ENCODE assay signal across 9 cellular contexts in genomic region chr5:34916518-34916917, GRCh38. TPM values are rescaled to one million over a fixed set of nuclear protein-coding genes. Genes with fewer than 3 reads are reported as not detected.
DNase-seq lines count a peak whose midpoint lies in the region; ATAC-seq, FAIRE-seq and TF ChIP-seq lines count a peak whose summit lies in the region.
"Had no signal": no experiment of that assay in that cellular context is flagged by ENCODE, and none has a peak within 500 bp of the region (broad histone marks: within the 10 kb centered on the region; RNA-seq: fewer than 3 reads in every experiment).

No MANE protein-coding gene starts in this region.

- H3K4me1 Mint-ChIP-seq in Caco-2 (ENCODE audit: low read depth, unreplicated experiment), result peaks cover 15% of the 10 kb centered on the region
- peaks cover 22% of the 10 kb centered on the region for H3K4me1 Mint-ChIP-seq in activated T-helper 2 cell treated with anti-CD3 and anti-CD28 coated beads, Interferon-gamma antibody, Interleukin-2, Interleukin-4, amounts not matched to agents 10 μg/mL and 5 μg/mL and 100 μg/mL, durations not matched to agents 14 hours and 24 hours and 36 hours (ENCODE audit: low read depth)

- H3K36me3 ChIP-seq in Caco-2 (ENCODE audit: control insufficient read depth, insufficient read depth, low read length) (no peaks in the 10 kb centered on the region), Loucy (ENCODE audit: insufficient read depth, low read length) (peaks cover 28% of the 10 kb centered on the region), pancreas (peaks cover 0 to 20% (median 0%) of the 10 kb centered on the region in 3 donors)

- no peak for DNase-seq in Caco-2
- DNase-seq in erythroblast (lab: John Stamatoyannopoulos, UW), result peak; percentile 60 to 64
- no peak for DNase-seq in pancreas
- no peak for DNase-seq in activated T-helper 2 cell treated with anti-CD3 and anti-CD28 coated beads, Interferon-gamma antibody, Interleukin-2, Interleukin-4, amounts not matched to agents 10 μg/mL and 5 μg/mL and 100 μg/mL, durations not matched to agents 14 hours and 24 hours and 36 hours (ENCODE audit: low spot score)
- DNase-seq in KBM-7, result no peak
- DNase-seq: activated naive CD8-positive, alpha-beta T cell treated with anti-CD3 and anti-CD28 coated beads, Interleukin-2, amount 10 ng/mL, durations not matched to agents 7 days and 5 days had no signal

- peak overlapping the region; percentile 91 for H3K9ac ChIP-seq in Loucy (ENCODE audit: low read depth, low read length, poor library complexity, severe bottlenecking)

- TF ChIP-seq CTCF in Caco-2 (IDR thresholded peaks at IDR 0.05; ENCODE audit: insufficient read depth in 1 of 2, low read depth in 1 of 2, low read length in 1 of 2, severe bottlenecking in 1 of 2, unreplicated experiment in 1 of 2), result no peak
- no peak for TF ChIP-seq CTCF in Loucy (conservative IDR thresholded peaks at IDR 0.05; ENCODE audit: low read length)
- TF ChIP-seq CTCF in pancreas (IDR thresholded peaks at IDR 0.05), result no peak

- no peak overlapping the region for H3K27ac Mint-ChIP-seq in Caco-2 (ENCODE audit: unreplicated experiment)
- no peak overlapping the region for H3K27ac Mint-ChIP-seq in activated T-helper 2 cell treated with anti-CD3 and anti-CD28 coated beads, Interferon-gamma antibody, Interleukin-2, Interleukin-4, amounts not matched to agents 10 μg/mL and 5 μg/mL and 100 μg/mL, durations not matched to agents 14 hours and 24 hours and 36 hours
- H3K27ac Mint-ChIP-seq: activated naive CD8-positive, alpha-beta T cell treated with anti-CD3 and anti-CD28 coated beads, Interleukin-2, amount 10 ng/mL, durations not matched to agents 7 days and 5 days had no signal

- intact Hi-C loops in Caco-2 (cut with micrococcal nuclease; ENCODE audit: unreplicated experiment) (no loop called here), pancreas (cut with DNase I) (no loop called here)
- intact Hi-C loops in activated T-helper 2 cell treated with anti-CD3 and anti-CD28 coated beads, Interferon-gamma antibody, Interleukin-2, Interleukin-4, amounts not matched to agents 10 μg/mL and 5 μg/mL and 100 μg/mL, durations not matched to agents 14 hours and 24 hours and 36 hours (cut with micrococcal nuclease), result loop anchor here (10.0 kb wide), 1 partner anchor 1472 kb away; the partner anchor contains the start of gene TARS1

- H4K20me1 ChIP-seq in Loucy (ENCODE audit: insufficient read depth, low read length, poor library complexity, severe bottlenecking), result peaks cover 61% of the 10 kb centered on the region

- 9 to 11% methylated on average over 6 of the region's 6 CpGs for WGBS in pancreas, 2 donors

- no peaks in the 10 kb centered on the region for H3K27me3 ChIP-seq in Caco-2 (replicated peaks; ENCODE audit: control insufficient read depth, insufficient read depth, low read length)
- no peaks in the 10 kb centered on the region for H3K27me3 ChIP-seq in Loucy (ENCODE audit: insufficient read depth, low read length, poor library complexity, severe bottlenecking)
- H3K27me3 ChIP-seq in pancreas, result no peaks in the 10 kb centered on the region

- peaks cover 95% of the 10 kb centered on the region for H3K79me2 ChIP-seq in Loucy (ENCODE audit: insufficient read depth, low read length)

- H3F3A ChIP-seq in Loucy (ENCODE audit: low read depth), result no peaks in the 10 kb centered on the region

- CTCF ChIA-PET in Caco-2 (lab: Charles Lee), result interaction anchor here (2.0 to 3.8 kb wide), 2 partner anchors 13 to 442 kb away, joined by 5 to 31 read pairs; partner anchors contain the start of gene DNAJC21

- no peaks in the 10 kb centered on the region for H3K9me3 ChIP-seq in Caco-2
- H3K9me3 ChIP-seq in Loucy (ENCODE audit: insufficient read depth, low read depth, low read length), result no peaks in the 10 kb centered on the region
- no peaks in the 10 kb centered on the region for H3K9me3 ChIP-seq in pancreas

- no peak overlapping the region for H2AFZ ChIP-seq in Loucy (ENCODE audit: low read length)

- POLR2A ChIA-PET in Caco-2 (lab: Charles Lee), result interaction anchor here (0.7 kb wide), 1 partner anchor 13 kb away, joined by 3 read pairs; the partner anchor contains the start of gene DNAJC21

- H3K4me1 ChIP-seq in Caco-2 (peaks cover 14% of the 10 kb centered on the region; the same call in 1 of the 2 replicates), Loucy (ENCODE audit: insufficient read depth, low read length, poor library complexity, severe bottlenecking) (peaks cover 51% of the 10 kb centered on the region), pancreas (peaks cover 11 to 22% (median 21%) of the 10 kb centered on the region in 3 donors)

- H3K4me3 ChIP-seq in Caco-2 (ENCODE audit: low read depth, low read length), result peak overlapping the region; percentile 75
- peak overlapping the region; percentile 97 for H3K4me3 ChIP-seq in Loucy (ENCODE audit: low read length, poor library complexity, severe bottlenecking)
- peak overlapping the region; percentile 87 to 94 (median 92) for H3K4me3 ChIP-seq in pancreas

- ATAC-seq in pancreas, result no peak
- ATAC-seq in HG02938 (IDR thresholded peaks at IDR 0.05; ENCODE audit: unreplicated experiment), result no peak
- no peak for ATAC-seq in GM18867 (IDR thresholded peaks at IDR 0.05; ENCODE audit: unreplicated experiment)

- no peaks in the 10 kb centered on the region for H3K9me2 ChIP-seq in Loucy (replicated peaks; ENCODE audit: low read depth, low read length)

- in situ Hi-C loops in KBM-7 (cut with MboI; ENCODE audit: low pct_unique_long_range_greater_than_20kb, low sequenced_read_pairs), result no loop called here

- no peaks in the 10 kb centered on the region for H3K27me3 Mint-ChIP-seq in Caco-2 (ENCODE audit: insufficient read depth, unreplicated experiment)
- no peaks in the 10 kb centered on the region for H3K27me3 Mint-ChIP-seq in activated T-helper 2 cell treated with anti-CD3 and anti-CD28 coated beads, Interferon-gamma antibody, Interleukin-2, Interleukin-4, amounts not matched to agents 10 μg/mL and 5 μg/mL and 100 μg/mL, durations not matched to agents 14 hours and 24 hours and 36 hours (ENCODE audit: low read depth)
- H3K27me3 Mint-ChIP-seq: activated naive CD8-positive, alpha-beta T cell treated with anti-CD3 and anti-CD28 coated beads, Interleukin-2, amount 10 ng/mL, durations not matched to agents 7 days and 5 days had no signal

- no peak overlapping the region for H3K4me3 Mint-ChIP-seq in Caco-2 (ENCODE audit: unreplicated experiment)
- no peak overlapping the region for H3K4me3 Mint-ChIP-seq in activated T-helper 2 cell treated with anti-CD3 and anti-CD28 coated beads, Interferon-gamma antibody, Interleukin-2, Interleukin-4, amounts not matched to agents 10 μg/mL and 5 μg/mL and 100 μg/mL, durations not matched to agents 14 hours and 24 hours and 36 hours (ENCODE audit: low read depth)
- H3K4me3 Mint-ChIP-seq: activated naive CD8-positive, alpha-beta T cell treated with anti-CD3 and anti-CD28 coated beads, Interleukin-2, amount 10 ng/mL, durations not matched to agents 7 days and 5 days had no signal

- H3K27ac ChIP-seq in pancreas, result no peak overlapping the region

- H3K4me2 ChIP-seq in Loucy (ENCODE audit: low read depth, low read length, poor library complexity, severe bottlenecking), result peak overlapping the region; percentile 99

- no TSS peak for BruUV-seq in Caco-2 (replicated peaks; lab: Mats Ljungman, UMichigan)

- no peak for TF ChIP-seq POLR2A in erythroblast (IDR thresholded peaks at IDR 0.05; ENCODE audit: low read length)

- no peak for FAIRE-seq in pancreas (lab: Jason Lieb, UNC)

- H3K36me3 Mint-ChIP-seq in Caco-2 (ENCODE audit: insufficient read depth, unreplicated experiment), result peaks cover 54% of the 10 kb centered on the region
- H3K36me3 Mint-ChIP-seq in activated T-helper 2 cell treated with anti-CD3 and anti-CD28 coated beads, Interferon-gamma antibody, Interleukin-2, Interleukin-4, amounts not matched to agents 10 μg/mL and 5 μg/mL and 100 μg/mL, durations not matched to agents 14 hours and 24 hours and 36 hours (ENCODE audit: low read depth), result peaks cover 61% of the 10 kb centered on the region

- H3K9me3 Mint-ChIP-seq in Caco-2 (ENCODE audit: unreplicated experiment), result no peaks in the 10 kb centered on the region
- no peaks in the 10 kb centered on the region for H3K9me3 Mint-ChIP-seq in activated T-helper 2 cell treated with anti-CD3 and anti-CD28 coated beads, Interferon-gamma antibody, Interleukin-2, Interleukin-4, amounts not matched to agents 10 μg/mL and 5 μg/mL and 100 μg/mL, durations not matched to agents 14 hours and 24 hours and 36 hours
- H3K9me3 Mint-ChIP-seq: activated naive CD8-positive, alpha-beta T cell treated with anti-CD3 and anti-CD28 coated beads, Interleukin-2, amount 10 ng/mL, durations not matched to agents 7 days and 5 days had no signal

RNA-seq across cellular contexts. Expression of gene BRIX1, which starts 1.0 kb away (rescaled TPM):
- total RNA-seq in Caco-2 (2022), result 56.5 and 61.1 TPM in 2 replicates
- 10 to 100 TPM in 2 of 6 donors, 1 to 10 TPM in 4; 4.3 to 11.3 (median 9.0) TPM for total RNA-seq in pancreas
- 10 to 100 TPM in 1 of 2 donors, 1 to 10 TPM in 1; 8.0 to 15.9 TPM for polyA plus RNA-seq in pancreas
- total RNA-seq in activated T-helper 2 cell treated with anti-CD3 and anti-CD28 coated beads, Interferon-gamma antibody, Interleukin-2, Interleukin-4, amounts not matched to agents 10 μg/mL and 5 μg/mL and 100 μg/mL, durations not matched to agents 14 hours and 24 hours and 36 hours, result 86.2 and 91.8 TPM in 2 replicates

RNA-seq across cellular contexts. Expression of gene RAD1, which starts 1.2 kb away (rescaled TPM):
- total RNA-seq in Caco-2 (2022) (29.1 and 34.4 TPM in 2 replicates), pancreas (1 to 10 TPM; 4.1 to 7.1 (median 5.8) TPM)
- polyA plus RNA-seq in pancreas, result 10 to 100 TPM in 1 of 2 donors, 1 to 10 TPM in 1; 3.5 to 10.1 TPM
- total RNA-seq in activated T-helper 2 cell treated with anti-CD3 and anti-CD28 coated beads, Interferon-gamma antibody, Interleukin-2, Interleukin-4, amounts not matched to agents 10 μg/mL and 5 μg/mL and 100 μg/mL, durations not matched to agents 14 hours and 24 hours and 36 hours, result 37.6 and 42.3 TPM in 2 replicates

RNA-seq across cellular contexts. Expression of gene DNAJC21, which starts 12.8 kb away (rescaled TPM):
- total RNA-seq in Caco-2 (2022) (62.3 and 66.0 TPM in 2 replicates), pancreas (10 to 100 TPM; 17.5 to 25.1 (median 21.8) TPM)
- polyA plus RNA-seq in pancreas, result 10 to 100 TPM; 11.6 to 17.8 TPM
- 62.7 and 65.2 TPM in 2 replicates for total RNA-seq in activated T-helper 2 cell treated with anti-CD3 and anti-CD28 coated beads, Interferon-gamma antibody, Interleukin-2, Interleukin-4, amounts not matched to agents 10 μg/mL and 5 μg/mL and 100 μg/mL, durations not matched to agents 14 hours and 24 hours and 36 hours

Comparison
In these comparisons a context has a peak if more than half of its experiments do, and no peak if none do; other contexts are left out.
1. DNase-seq: peak in erythroblast (2 of 2); none in Caco-2 (0 of 2), pancreas (0 of 6), activated T-helper 2 cell treated with anti-CD3 and anti-CD28 coated beads, Interferon-gamma antibody, Interleukin-2, Interleukin-4, amounts not matched to agents 10 μg/mL and 5 μg/mL and 100 μg/mL, durations not matched to agents 14 hours and 24 hours and 36 hours (single experiment) and KBM-7 (single experiment).
2. Peak in every context shown above with its lines, with median percentiles within 50 percentile points of each other: H3K4me3 ChIP-seq.